Comparison of ENCODE assay signal across 20 cellular contexts in the genomic region with DNA sequence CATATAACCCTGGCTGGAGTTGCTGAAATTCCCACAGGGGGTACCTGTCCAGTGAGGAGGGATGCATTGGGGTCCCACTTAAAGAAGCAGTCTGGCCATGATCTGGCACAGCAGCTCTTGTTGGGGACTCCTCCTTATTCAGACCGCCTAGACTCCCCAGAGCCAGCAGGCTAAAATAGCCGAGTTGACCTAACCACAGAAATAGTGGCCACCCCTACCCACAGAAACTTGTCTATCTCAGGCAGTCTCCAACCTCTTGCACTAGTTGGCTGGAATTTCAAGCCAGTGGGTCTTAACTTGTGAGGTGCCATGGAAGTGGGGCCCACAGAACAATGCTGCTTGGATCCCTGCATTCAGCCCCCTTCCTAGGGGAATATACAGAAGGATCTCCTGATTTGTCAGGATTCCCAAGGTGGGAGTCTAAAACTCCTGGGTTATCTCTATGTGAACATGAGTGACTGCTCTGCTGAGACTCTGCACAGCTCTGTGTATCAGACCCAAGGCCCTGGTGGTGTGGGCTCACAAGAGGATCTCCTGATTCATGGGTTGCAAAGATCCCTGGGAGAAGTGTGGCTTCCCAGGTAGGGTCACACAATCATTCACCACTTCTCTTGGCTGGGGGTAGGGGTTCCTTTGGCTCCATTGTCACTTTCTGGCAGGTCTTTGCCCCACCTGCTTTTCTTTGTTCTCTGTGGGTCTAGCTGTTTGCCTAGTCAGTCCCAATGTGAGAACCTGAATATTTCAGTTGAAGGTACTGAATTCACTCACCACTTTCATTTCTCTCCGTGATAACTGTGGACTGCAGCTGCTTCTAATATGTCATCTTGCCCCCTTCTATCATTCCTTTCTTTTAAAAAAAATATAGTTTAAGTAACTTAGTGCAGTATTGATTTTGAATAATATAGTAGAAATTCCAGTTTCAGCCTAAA.
DNase-seq lines count a peak whose midpoint lies in the region; ATAC-seq and TF ChIP-seq lines count a peak whose summit lies in the region.
"Had no signal": no experiment of that assay in that cellular context is flagged by ENCODE, and none has a peak within 500 bp of the region (broad histone marks: within the 10 kb centered on the region; RNA-seq: fewer than 3 reads in every experiment).

No MANE protein-coding gene starts in this region.

- H3K4me3 Mint-ChIP-seq in HFFc6 (no peak overlapping the region), GM23338 (no peak overlapping the region)
- H3K4me3 Mint-ChIP-seq: activated CD4-positive, alpha-beta T cell treated with anti-CD3 and anti-CD28 coated beads, Interleukin-2, amount 10 ng/mL, durations not matched to agents 7 days and 5 days; activated naive CD8-positive, alpha-beta T cell treated with anti-CD3 and anti-CD28 coated beads for 36 hours; activated T-cell treated with anti-CD3 and anti-CD28 coated beads, Interleukin-2, amount 50 U/mL, for 4 hours had no signal

- no peaks in the 10 kb centered on the region for H3K4me1 ChIP-seq in GM23338 (ENCODE audit: insufficient read depth)
- H3K4me1 ChIP-seq: heart right ventricle had no signal

- TF ChIP-seq CTCF in HFFc6 (IDR thresholded peaks at IDR 0.05) (no peak), GM23338 (conservative IDR thresholded peaks at IDR 0.05; ENCODE audit: low read depth in 2 of 2) (no peak)

- no peak overlapping the region for H3K4me2 ChIP-seq in GM23338

- H2AFZ ChIP-seq in GM23338 = no peak overlapping the region; the same call in 1 of the 2 replicates

- no peaks in the 10 kb centered on the region for H3K4me1 Mint-ChIP-seq in HFFc6 (ENCODE audit: low read depth)
- no peaks in the 10 kb centered on the region for H3K4me1 Mint-ChIP-seq in GM23338
- H3K4me1 Mint-ChIP-seq: activated CD4-positive, alpha-beta T cell treated with anti-CD3 and anti-CD28 coated beads, Interleukin-2, amount 10 ng/mL, durations not matched to agents 7 days and 5 days; activated naive CD8-positive, alpha-beta T cell treated with anti-CD3 and anti-CD28 coated beads for 36 hours had no signal

- no peaks in the 10 kb centered on the region for H3K79me2 ChIP-seq in GM23338 (replicated peaks; ENCODE audit: insufficient read depth)

- H3K9me2 ChIP-seq in GM23338 (ENCODE audit: insufficient read depth) = peaks cover 15% of the 10 kb centered on the region

- DNase-seq in HFFc6 (no peak), GM23338 (ENCODE audit: low spot score) (no peak), NCI-H1092 (lab: John Stamatoyannopoulos, UW) (no peak), AG08395 (ENCODE audit: low spot score) (no peak)
- DNase-seq: activated CD4-positive, alpha-beta T cell treated with anti-CD3 and anti-CD28 coated beads, Interleukin-2, amount 10 ng/mL, durations not matched to agents 7 days and 5 days; activated naive CD8-positive, alpha-beta T cell treated with anti-CD3 and anti-CD28 coated beads for 36 hours; activated T-cell treated with anti-CD3 and anti-CD28 coated beads, Interleukin-2, amount 50 U/mL, for 4 hours; heart right ventricle; midbrain; NCI-H2029 treated with DMSO at 0.1 percent for 48 hours; NCI-H524 treated with DMSO at 0.1 percent for 48 hours; OCI-M1; right cardiac atrium; substantia nigra had no signal

- H3K4me3 ChIP-seq in GM23338 = no peak overlapping the region
- H3K4me3 ChIP-seq: heart right ventricle had no signal

- H3K9me3 Mint-ChIP-seq in HFFc6 (peaks cover 48% of the 10 kb centered on the region), GM23338 (no peaks in the 10 kb centered on the region; the same call in 2 of the 3 replicates)

- H3K36me3 Mint-ChIP-seq in HFFc6 (ENCODE audit: low read depth) (no peaks in the 10 kb centered on the region), GM23338 (ENCODE audit: low read depth) (no peaks in the 10 kb centered on the region)
- H3K36me3 Mint-ChIP-seq: activated naive CD8-positive, alpha-beta T cell treated with anti-CD3 and anti-CD28 coated beads for 36 hours had no signal

- H3K36me3 ChIP-seq in GM23338 (ENCODE audit: insufficient read depth) = no peaks in the 10 kb centered on the region
- H3K36me3 ChIP-seq: heart right ventricle, neutrophil had no signal

- no peaks in the 10 kb centered on the region for H3K27me3 Mint-ChIP-seq in HFFc6 (ENCODE audit: insufficient read depth)
- no peaks in the 10 kb centered on the region for H3K27me3 Mint-ChIP-seq in GM23338 (ENCODE audit: insufficient read depth, low read depth, poor library complexity)
- H3K27me3 Mint-ChIP-seq: activated CD4-positive, alpha-beta T cell treated with anti-CD3 and anti-CD28 coated beads, Interleukin-2, amount 10 ng/mL, durations not matched to agents 7 days and 5 days; activated naive CD8-positive, alpha-beta T cell treated with anti-CD3 and anti-CD28 coated beads for 36 hours had no signal

- no peak overlapping the region for H3K27ac Mint-ChIP-seq in HFFc6
- H3K27ac Mint-ChIP-seq in GM23338 = no peak overlapping the region
- H3K27ac Mint-ChIP-seq: activated CD4-positive, alpha-beta T cell treated with anti-CD3 and anti-CD28 coated beads, Interleukin-2, amount 10 ng/mL, durations not matched to agents 7 days and 5 days; activated naive CD8-positive, alpha-beta T cell treated with anti-CD3 and anti-CD28 coated beads for 36 hours had no signal

- no peaks in the 10 kb centered on the region for H3K27me3 ChIP-seq in GM23338 (ENCODE audit: insufficient read depth)
- H3K27me3 ChIP-seq: neutrophil had no signal

- H4K20me1 ChIP-seq in GM23338 (replicated peaks; ENCODE audit: insufficient read depth) = no peaks in the 10 kb centered on the region

- H3K27ac ChIP-seq in GM23338 (ENCODE audit: low read depth) = no peak overlapping the region
- H3K27ac ChIP-seq: heart right ventricle, neutrophil had no signal

- H3F3A ChIP-seq in GM23338 (replicated peaks; ENCODE audit: low read depth) = no peaks in the 10 kb centered on the region

- peak; percentile 76 for ATAC-seq in GM18511 (IDR thresholded peaks at IDR 0.05; ENCODE audit: unreplicated experiment)
- peak; percentile 60 for ATAC-seq in GM19438 (IDR thresholded peaks at IDR 0.05; ENCODE audit: low read depth, unreplicated experiment)
- peak; percentile 47 for ATAC-seq in HG02763 (IDR thresholded peaks at IDR 0.05; ENCODE audit: unreplicated experiment)
- peak; percentile 75 for ATAC-seq in HG03378 (IDR thresholded peaks at IDR 0.05; ENCODE audit: unreplicated experiment)
- no peak for ATAC-seq in GM23338
- ATAC-seq: activated T-cell treated with anti-CD3 and anti-CD28 coated beads, Interleukin-2, amount 50 U/mL, for 4 hours; heart right ventricle; HepG2; right cardiac atrium had no signal

TF ChIP-seq in GM23338, 12 proteins besides CTCF, POLR2A, EP300 and RAD21:
- TF ChIP-seq NANOG (IDR thresholded peaks at IDR 0.05; ENCODE audit: borderline replicate concordance) (no peak), JUNB (IDR thresholded peaks at IDR 0.05; ENCODE audit: unreplicated experiment) (no peak), ETS1 (IDR thresholded peaks at IDR 0.05) (no peak), POLR2AphosphoS5 (IDR thresholded peaks at IDR 0.05; ENCODE audit: low read depth) (no peak), CREB1 (CRISPR knock-in tag; IDR thresholded peaks at IDR 0.05; ENCODE audit: low read depth) (no peak)
